11 cellular contexts compared by ENCODE assay signal in genomic region chr4:39464886-39465501, GRCh38. TPM values are rescaled to one million over a fixed set of nuclear protein-coding genes. Genes with fewer than 3 reads are reported as not detected.
DNase-seq lines count a peak whose midpoint lies in the region; ATAC-seq, FAIRE-seq and TF ChIP-seq lines count a peak whose summit lies in the region.
"Had no signal": no experiment of that assay in that cellular context is flagged by ENCODE, and none has a peak within 500 bp of the region (broad histone marks: within the 10 kb centered on the region; RNA-seq: fewer than 3 reads in every experiment).

No MANE protein-coding gene starts in this region.

- no peaks in the 10 kb centered on the region for H3K27me3 ChIP-seq in AG04450 (ENCODE audit: control insufficient read depth, insufficient read depth, low read length)
- no peaks in the 10 kb centered on the region for H3K27me3 ChIP-seq in HCT116 (ENCODE audit: insufficient read depth, low read length)
- no peaks in the 10 kb centered on the region for H3K27me3 ChIP-seq in pancreas
- H3K27me3 ChIP-seq in sigmoid colon: no peaks in the 10 kb centered on the region

- DNase-seq in AG04450 (ENCODE audit: low read depth, low spot score) (peak; percentile 71), HCT116 (ENCODE audit: low read depth, low spot score) (peak; percentile 38), SK-N-MC (ENCODE audit: low read depth, low spot score) (no peak), fibroblast of the aortic adventitia (ENCODE audit: low read depth) (peak; percentile 90), GM19239 (ENCODE audit: insufficient read length, low spot score) (no peak), pancreas (no peak), nephron progenitor cell (no peak), sigmoid colon (no peak)
- DNase-seq: activated B cell treated with CpG ODN at 0.5 μM for 24 hours; foreskin melanocyte; stimulated activated CD4-positive, alpha-beta T cell treated with anti-CD3 and anti-CD28 coated beads, Interleukin-12 subunit alpha, Interleukin-12 subunit beta, amount 100 ng/mL, for 4 hours had no signal

- ATAC-seq in HCT116: peak; percentile 69
- no peak for ATAC-seq in pancreas

- TF ChIP-seq RAD21 in HCT116 (IDR thresholded peaks at IDR 0.05; ENCODE audit: low read depth): peak; percentile 31; the same call in 1 of the 2 replicates

- POLR2A ChIA-PET in AG04450 (lab: Yijun Ruan, JAX) (interaction anchor here (0.8 to 1.3 kb wide), 2 partner anchors 62 kb away, joined by 3 to 6 read pairs; partner anchors contain the start of gene UGDH), HCT116 (lab: Charles Lee) (no interaction called here)

- WGBS in pancreas, 2 donors: 52 to 53% methylated on average over 2 of the region's 2 CpGs
- 41 to 62% methylated on average over 2 of the region's 2 CpGs for WGBS in sigmoid colon, 2 donors

- H3K79me2 ChIP-seq in HCT116 (ENCODE audit: insufficient read depth, low read length): peaks cover 24% of the 10 kb centered on the region

- H3K9me3 Mint-ChIP-seq in nephron progenitor cell: no peaks in the 10 kb centered on the region
- H3K9me3 Mint-ChIP-seq: activated B cell treated with CpG ODN at 0.5 μM for 24 hours had no signal

- H3K4me2 ChIP-seq in HCT116 (ENCODE audit: low read length): peak overlapping the region; percentile 14; the same call in 1 of the 2 replicates

- H3K9ac ChIP-seq in HCT116 (ENCODE audit: low read length): peak overlapping the region; percentile 18; the same call in 1 of the 2 replicates
- H3K9ac ChIP-seq in SK-N-MC (ENCODE audit: insufficient read length): no peak overlapping the region

- no peak overlapping the region for H3K4me3 Mint-ChIP-seq in nephron progenitor cell
- H3K4me3 Mint-ChIP-seq: activated B cell treated with CpG ODN at 0.5 μM for 24 hours had no signal

- no peak for TF ChIP-seq EP300 in sigmoid colon (IDR thresholded peaks at IDR 0.05)

- CTCF ChIA-PET in AG04450 (lab: Charles Lee) (interaction anchor here (0.6 kb wide), 1 partner anchor 212 kb away, joined by 3 read pairs; no protein-coding TSS in a partner anchor), HCT116 (lab: Charles Lee) (no interaction called here)

- H3K27me3 Mint-ChIP-seq in nephron progenitor cell (ENCODE audit: low read depth, poor library complexity): peaks cover 4% of the 10 kb centered on the region
- H3K27me3 Mint-ChIP-seq: activated B cell treated with CpG ODN at 0.5 μM for 24 hours had no signal

- TF ChIP-seq POLR2A in HCT116 (IDR thresholded peaks at IDR 0.05; ENCODE audit: borderline replicate concordance, extremely low read depth, insufficient read depth, insufficient read length) (no peak), sigmoid colon (IDR thresholded peaks at IDR 0.05) (no peak)

- peak overlapping the region; percentile 44 for H2AFZ ChIP-seq in HCT116 (ENCODE audit: low read depth, low read length, poor library complexity, severe bottlenecking)

- peak overlapping the region; percentile 52 for H3K27ac ChIP-seq in AG04450 (ENCODE audit: low read depth, low read length)
- peak overlapping the region; percentile 13; the same call in 1 of the 2 replicates for H3K27ac ChIP-seq in HCT116 (ENCODE audit: low read depth, low read length)
- H3K27ac ChIP-seq in SK-N-MC: peak overlapping the region; percentile 91
- H3K27ac ChIP-seq in pancreas: no peak overlapping the region
- H3K27ac ChIP-seq in sigmoid colon: peak overlapping the region in 2 of 4 donors; percentile 16 to 54

- no peaks in the 10 kb centered on the region for H4K20me1 ChIP-seq in HCT116 (ENCODE audit: insufficient read depth)

- H3K4me1 Mint-ChIP-seq in nephron progenitor cell: peaks cover 14% of the 10 kb centered on the region

- intact Hi-C loops in HCT116 (cut with micrococcal nuclease) (loop anchor here (5.0 to 10.0 kb wide), 5 partner anchors 127 to 840 kb away; partner anchors contain the start of genes N4BP2, SMIM14 and UBE2K), pancreas (cut with DNase I) (no loop called here), sigmoid colon (cut with DNase I) (loop anchor here (5.0 kb wide), 1 partner anchor 283 kb away; the partner anchor contains the start of gene WDR19)

- TF ChIP-seq CTCF in AG04450 (IDR thresholded peaks at IDR 0.05; ENCODE audit: low read depth, low read length): peak; percentile 26; the same call in 1 of the 2 replicates
- peak in 1 of 3 experiments; percentile 25; a peak in 1 of 6 replicates for TF ChIP-seq CTCF in HCT116 (IDR thresholded peaks at IDR 0.05 in 2 of 3, conservative IDR thresholded peaks at IDR 0.05 in 1 of 3; ENCODE audit: borderline replicate concordance in 1 of 3, insufficient read depth in 1 of 3, low read depth in 2 of 3, low read length in 2 of 3)
- TF ChIP-seq CTCF in fibroblast of the aortic adventitia (IDR thresholded peaks at IDR 0.05; ENCODE audit: insufficient read depth, low read length): no peak
- no peak for TF ChIP-seq CTCF in pancreas (IDR thresholded peaks at IDR 0.05)
- no peak for TF ChIP-seq CTCF in nephron progenitor cell (IDR thresholded peaks at IDR 0.05)
- TF ChIP-seq CTCF in sigmoid colon (IDR thresholded peaks at IDR 0.05): no peak

- H3K27ac Mint-ChIP-seq in nephron progenitor cell: no peak overlapping the region
- H3K27ac Mint-ChIP-seq: activated B cell treated with CpG ODN at 0.5 μM for 24 hours had no signal

- FAIRE-seq in GM19239 (lab: Jason Lieb, UNC) (no peak), pancreas (lab: Jason Lieb, UNC) (no peak)

- BruUV-seq in HCT116 (replicated peaks; lab: Mats Ljungman, UMichigan): no TSS peak

- peaks cover 15 to 18% of the 10 kb centered on the region in 2 experiments; a peak in 3 of 4 replicates for H3K36me3 ChIP-seq in HCT116 (ENCODE audit: control insufficient read depth in 1 of 2, insufficient read depth in 2 of 2, low read length in 2 of 2)
- peaks cover 41% of the 10 kb centered on the region for H3K36me3 ChIP-seq in SK-N-MC (ENCODE audit: insufficient read depth, low read length)
- H3K36me3 ChIP-seq in pancreas: peaks cover 0 to 19% (median 3%) of the 10 kb centered on the region in 3 donors
- peaks cover 0 to 48% (median 0%) of the 10 kb centered on the region in 4 donors for H3K36me3 ChIP-seq in sigmoid colon

- RAD21 ChIA-PET in HCT116 (lab: Charles Lee; ENCODE audit: low non-redundant PET in 1 of 2, low total read pairs in 2 of 2, uncharacterized antibody in 2 of 2, unreplicated experiment in 2 of 2): no interaction called here

- peaks cover 33% of the 10 kb centered on the region for H3K36me3 Mint-ChIP-seq in nephron progenitor cell (ENCODE audit: low read depth)

- H3K4me3 ChIP-seq in AG04450 (ENCODE audit: low read depth, low read length) (no peak overlapping the region), HCT116 (replicated peaks in 1 of 2; ENCODE audit: low read depth in 1 of 2, low read length in 2 of 2) (no peak overlapping the region), SK-N-MC (no peak overlapping the region), fibroblast of the aortic adventitia (ENCODE audit: low read depth, low read length) (no peak overlapping the region), pancreas (no peak overlapping the region), sigmoid colon (no peak overlapping the region)

- no peaks in the 10 kb centered on the region for H3K9me2 ChIP-seq in HCT116 (ENCODE audit: insufficient read depth)

- H3K9me3 ChIP-seq in AG04450 (ENCODE audit: control insufficient read depth, insufficient read depth, low read length) (no peaks in the 10 kb centered on the region), HCT116 (ENCODE audit: control insufficient read depth in 1 of 2, insufficient read depth in 1 of 2, low read depth in 1 of 2, low read length in 2 of 2) (no peaks in the 10 kb centered on the region), SK-N-MC (ENCODE audit: low read depth, low read length) (no peaks in the 10 kb centered on the region), pancreas (no peaks in the 10 kb centered on the region), sigmoid colon (no peaks in the 10 kb centered on the region)

- H3K4me1 ChIP-seq in HCT116 (ENCODE audit: control insufficient read depth in 1 of 2, insufficient read depth in 2 of 2, low read length in 2 of 2): peaks cover 4 to 19% of the 10 kb centered on the region in 2 experiments; a peak in 3 of 4 replicates
- peaks cover 0 to 1% (median 0%) of the 10 kb centered on the region in 3 donors for H3K4me1 ChIP-seq in pancreas
- peaks cover 0 to 10% (median 2%) of the 10 kb centered on the region in 4 donors for H3K4me1 ChIP-seq in sigmoid colon

TF ChIP-seq in HCT116, 20 proteins besides CTCF, POLR2A, EP300 and RAD21 (continues in another document):
- TF ChIP-seq EGR1 (IDR thresholded peaks at IDR 0.05; ENCODE audit: low read depth): no peak
- TF ChIP-seq TCF7L2 (IDR thresholded peaks at IDR 0.05; ENCODE audit: borderline replicate concordance, extremely low read depth, insufficient read depth, insufficient read length): no peak
- TF ChIP-seq YY1 (IDR thresholded peaks at IDR 0.05; ENCODE audit: extremely low read depth, insufficient replicate concordance, low read depth, low read length): peak; percentile 78
- TF ChIP-seq SIN3A (IDR thresholded peaks at IDR 0.05; ENCODE audit: low read depth): no peak
- no peak for TF ChIP-seq CEBPB (IDR thresholded peaks at IDR 0.05; ENCODE audit: low read depth)

RNA-seq across cellular contexts. Expression of gene LIAS, which starts 6.1 kb away (rescaled TPM):
- 8.6 and 13.1 TPM in 2 replicates for polyA plus RNA-seq in AG04450 (2011; rRNA removed)
- 1.6 and 4.8 TPM in 2 replicates for polyA minus RNA-seq in AG04450 (2011; rRNA and poly(A)+ RNA removed)
- total RNA-seq in HCT116 (2021; ENCODE audit: unreplicated experiment): 23.5 TPM
- 10.7 and 14.3 TPM in 2 replicates for polyA plus RNA-seq in HCT116 (2012)
- 9.7 and 15.4 TPM in 2 replicates for total RNA-seq in fibroblast of the aortic adventitia (ENCODE audit: low replicate concordance)
- 10 to 100 TPM in 2 of 6 donors, 1 to 10 TPM in 4; 5.9 to 13.1 (median 8.5) TPM for total RNA-seq in pancreas
- 10 to 100 TPM; 11.4 to 18.1 TPM for polyA plus RNA-seq in pancreas
- 10 to 100 TPM; 16.1 to 24.8 (median 18.8) TPM for total RNA-seq in sigmoid colon
- polyA plus RNA-seq in sigmoid colon: 10 to 100 TPM; 20.7 to 24.0 (median 23.4) TPM

RNA-seq across cellular contexts. Expression of gene RPL9, which starts 6.3 kb away (rescaled TPM):
- polyA plus RNA-seq in AG04450 (2011; rRNA removed) (2,183 and 3,111 TPM in 2 replicates), pancreas (1,000 to 10,000 TPM; 1,500 to 2,346 TPM), sigmoid colon (1,000 to 10,000 TPM; 1,915 to 4,730 (median 2,671) TPM)
- polyA minus RNA-seq in AG04450 (2011; rRNA and poly(A)+ RNA removed): 194 and 311 TPM in 2 replicates
- total RNA-seq in HCT116 (2021; ENCODE audit: unreplicated experiment) (1,657 TPM), fibroblast of the aortic adventitia (ENCODE audit: low replicate concordance) (2,655 and 3,884 TPM in 2 replicates), pancreas (1,000 to 10,000 TPM in 5 of 6 donors, 100 to 1,000 TPM in 1; 952 to 1,393 (median 1,175) TPM), sigmoid colon (over 10,000 TPM in 1 of 4 donors, 1,000 to 10,000 TPM in 3; 4,848 to 14,511 (median 7,301) TPM)
- polyA plus RNA-seq in HCT116 (2012): 751 and 1,038 TPM in 2 replicates

RNA-seq across cellular contexts. Expression of gene KLB, which starts 58.3 kb away (rescaled TPM):
- polyA plus RNA-seq in AG04450 (2011; rRNA removed): not detected in 2 replicates
- not detected in 2 replicates for polyA minus RNA-seq in AG04450 (2011; rRNA and poly(A)+ RNA removed)
- total RNA-seq in HCT116 (2021; ENCODE audit: unreplicated experiment): not detected
- 0.01 and 0.03 TPM in 2 replicates for polyA plus RNA-seq in HCT116 (2012)
- total RNA-seq in fibroblast of the aortic adventitia (ENCODE audit: low replicate concordance): under 0.01 TPM in 1 of 2 replicates, not detected in the other
- total RNA-seq in pancreas: 1 to 10 TPM; 1.2 to 4.6 (median 2.7) TPM
- 1 to 10 TPM in 1 of 2 donors, under 1 TPM in 1; 0.94 to 1.1 TPM for polyA plus RNA-seq in pancreas
- 1 to 10 TPM in 1 of 4 donors, under 1 TPM in 1, not detected in 2; 0.16 to 1.4 TPM for total RNA-seq in sigmoid colon
- 1 to 10 TPM in 2 of 3 donors, under 1 TPM in 1; 0.55 to 1.6 (median 1.2) TPM for polyA plus RNA-seq in sigmoid colon

Comparison
In these comparisons a context has a peak if more than half of its experiments do, and no peak if none do; other contexts are left out.
1. DNase-seq: peak in AG04450 (single experiment), HCT116 (single experiment) and fibroblast of the aortic adventitia (single experiment); none in SK-N-MC (single experiment), GM19239 (single experiment), pancreas (0 of 6), nephron progenitor cell (single experiment) and sigmoid colon (single experiment).
2. H3K27ac ChIP-seq: peak in AG04450 (single experiment), HCT116 (single experiment) and SK-N-MC (single experiment); none in pancreas (0 of 4).
3. intact Hi-C loops: an anchor here in HCT116 (5.0 to 10.0 kb wide) and sigmoid colon (5.0 kb wide); none called in pancreas.